21 cellular contexts compared by ENCODE assay signal in genomic region chr6:142334294-142334693, GRCh38. TPM values are rescaled to one million over a fixed set of nuclear protein-coding genes. Genes with fewer than 3 reads are reported as not detected.
A peak's percentile ranks its signal among the peaks of the same experiment; 100 is the strongest.
DNase-seq lines count a peak whose midpoint lies in the region; ATAC-seq and TF ChIP-seq lines count a peak whose summit lies in the region.
"Had no signal": no experiment of that assay in that cellular context is flagged by ENCODE, and none has a peak within 500 bp of the region (broad histone marks: within the 10 kb centered on the region; RNA-seq: fewer than 3 reads in every experiment).

No MANE protein-coding gene starts in this region.

- ATAC-seq in Right ventricle myocardium superior (ENCODE audit: poor library complexity) = peak; percentile 36
- no peak for ATAC-seq in Right ventricle myocardium inferior
- peak; percentile 73 for ATAC-seq in left colon
- ATAC-seq in upper lobe of right lung = peak; percentile 29
- no peak for ATAC-seq in GM19035 (IDR thresholded peaks at IDR 0.05; ENCODE audit: unreplicated experiment)

- H3K4me3 ChIP-seq in SK-N-SH (ENCODE audit: low read depth in 2 of 2, low read length in 1 of 2) = no peak overlapping the region
- H3K4me3 ChIP-seq in upper lobe of right lung = no peak overlapping the region
- H3K4me3 ChIP-seq: PC-9 had no signal

- H3K4me1 ChIP-seq in SK-N-SH (ENCODE audit: control insufficient read depth in 1 of 2, insufficient read depth in 2 of 2, low read depth in 1 of 2, low read length in 1 of 2) = peaks cover 0 to 4% of the 10 kb centered on the region in 2 experiments; a peak in 2 of 4 replicates
- H3K4me1 ChIP-seq in upper lobe of right lung = no peaks in the 10 kb centered on the region

- DNase-seq in Right ventricle myocardium superior = no peak
- no peak for DNase-seq in Right ventricle myocardium inferior (ENCODE audit: missing footprints)
- DNase-seq in SK-N-SH = no peak
- DNase-seq in left colon = no peak
- no peak for DNase-seq in upper lobe of right lung
- DNase-seq in caudate nucleus (lab: John Stamatoyannopoulos, UW) = no peak
- DNase-seq in NCI-H446 (lab: John Stamatoyannopoulos, UW) = no peak
- DNase-seq: 8988T, GDM1, KBM-7, NCI-H1092 treated with DMSO at 0.1 percent for 48 hours, NCI-H1436 treated with DMSO at 0.1 percent for 48 hours, NCI-H2029, NCI-H2227 treated with DMSO at 0.1 percent for 48 hours, NCI-H510A treated with DMSO at 0.1 percent for 48 hours, NCI-H748 treated with DMSO at 0.1 percent for 48 hours, PC-9, SW 1271 had no signal

- CTCF ChIA-PET in SK-N-SH (lab: Yijun Ruan, JAX) = no interaction called here

- no peak for TF ChIP-seq RAD21 in SK-N-SH (IDR thresholded peaks at IDR 0.05; ENCODE audit: low read length)

- POLR2A ChIA-PET in SK-N-SH (lab: Yijun Ruan, JAX) = no interaction called here

- H3F3A ChIP-seq in SK-N-SH (replicated peaks; ENCODE audit: insufficient read depth) = peaks cover 46% of the 10 kb centered on the region

- H3K27ac ChIP-seq in SK-N-SH (ENCODE audit: low read depth in 2 of 2, low read length in 1 of 2) (peak overlapping the region; percentile 88 to 93), upper lobe of right lung (no peak overlapping the region), caudate nucleus (ENCODE audit: low read depth, low read length) (no peak overlapping the region)
- H3K27ac ChIP-seq: C4-2B, PC-9, RWPE1 had no signal

- no peaks in the 10 kb centered on the region for H3K9me2 ChIP-seq in SK-N-SH

- H3K36me3 ChIP-seq in SK-N-SH (replicated peaks in 1 of 2; ENCODE audit: control insufficient read depth in 1 of 2, insufficient read depth in 2 of 2, low read length in 1 of 2) (no peaks in the 10 kb centered on the region), upper lobe of right lung (no peaks in the 10 kb centered on the region)

- TF ChIP-seq EP300 in SK-N-SH (IDR thresholded peaks at IDR 0.05; ENCODE audit: borderline replicate concordance in 1 of 2, low read depth in 1 of 2, low read length in 1 of 2) = no peak

- H3K4me2 ChIP-seq in SK-N-SH = no peak overlapping the region
- H3K4me2 ChIP-seq: PC-9 had no signal

- H3K27me3 ChIP-seq in SK-N-SH (ENCODE audit: insufficient read depth) (no peaks in the 10 kb centered on the region), upper lobe of right lung (no peaks in the 10 kb centered on the region)

- intact Hi-C loops in Right ventricle myocardium superior (cut with DNase I) = no loop called here
- intact Hi-C loops in Right ventricle myocardium inferior (cut with DNase I) = no loop called here
- intact Hi-C loops in left colon (cut with DNase I, micrococcal nuclease) = no loop called here
- intact Hi-C loops in upper lobe of right lung (cut with DNase I) = no loop called here

- WGBS in SK-N-SH (ENCODE audit: low lambda C conversion rate) = 25% methylated on average over 2 of the region's 2 CpGs

- H2AFZ ChIP-seq in SK-N-SH (ENCODE audit: low read depth) = peak overlapping the region; percentile 50; the same call in 1 of the 2 replicates
- H2AFZ ChIP-seq: PC-9 had no signal

- TF ChIP-seq CTCF in SK-N-SH (IDR thresholded peaks at IDR 0.05) (no peak), upper lobe of right lung (IDR thresholded peaks at IDR 0.05) (no peak)

- no peaks in the 10 kb centered on the region for H4K20me1 ChIP-seq in SK-N-SH (ENCODE audit: insufficient read depth)

- peaks cover 73% of the 10 kb centered on the region for H3K79me2 ChIP-seq in SK-N-SH (ENCODE audit: insufficient read depth)

- H3K9me3 ChIP-seq in SK-N-SH (no peaks in the 10 kb centered on the region), upper lobe of right lung (no peaks in the 10 kb centered on the region)

- peak overlapping the region; percentile 13; the same call in 1 of the 2 replicates for H3K9ac ChIP-seq in SK-N-SH

TF ChIP-seq in SK-N-SH, 30 proteins besides CTCF, POLR2A, EP300 and RAD21:
- TF ChIP-seq SMC3 (IDR thresholded peaks at IDR 0.05; ENCODE audit: low read depth, low read length) (no peak), SIN3A (IDR thresholded peaks at IDR 0.05; ENCODE audit: borderline replicate concordance, low read depth, low read length) (no peak), FOXJ3 (CRISPR knock-in tag; IDR thresholded peaks at IDR 0.05) (no peak), FOSL2 (IDR thresholded peaks at IDR 0.05; ENCODE audit: borderline replicate concordance, low read depth) (no peak), ELF1 (IDR thresholded peaks at IDR 0.05) (no peak), TCF12 (IDR thresholded peaks at IDR 0.05) (no peak), FOXM1 (IDR thresholded peaks at IDR 0.05; ENCODE audit: low read depth) (no peak), ZBTB33 (IDR thresholded peaks at IDR 0.05; ENCODE audit: borderline replicate concordance, low read depth) (no peak), NRF1 (IDR thresholded peaks at IDR 0.05; ENCODE audit: low read depth, low read length) (no peak), IRF3 (IDR thresholded peaks at IDR 0.05; ENCODE audit: low read depth, low read length) (no peak), TAF1 (IDR thresholded peaks at IDR 0.05; ENCODE audit: borderline replicate concordance, low read depth, low read length) (no peak), YY1 (IDR thresholded peaks at IDR 0.05; ENCODE audit: low read depth) (no peak), USF1 (IDR thresholded peaks at IDR 0.05; ENCODE audit: borderline replicate concordance, low read depth) (no peak), RCOR1 (IDR thresholded peaks at IDR 0.05; ENCODE audit: low read length) (no peak), JUND (IDR thresholded peaks at IDR 0.05) (no peak), NFIC (IDR thresholded peaks at IDR 0.05; ENCODE audit: borderline replicate concordance) (no peak), RFX5 (IDR thresholded peaks at IDR 0.05; ENCODE audit: low read length) (no peak)
- TF ChIP-seq, protein P1, sequence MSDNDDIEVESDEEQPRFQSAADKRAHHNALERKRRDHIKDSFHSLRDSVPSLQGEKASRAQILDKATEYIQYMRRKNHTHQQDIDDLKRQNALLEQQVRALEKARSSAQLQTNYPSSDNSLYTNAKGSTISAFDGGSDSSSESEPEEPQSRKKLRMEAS (IDR thresholded peaks at IDR 0.05; ENCODE audit: low read depth) = no peak
TF ChIP-seq in SK-N-SH: peak in this region for 0.

RNA-seq across cellular contexts. Expression of gene ADGRG6, which starts 32.5 kb away (rescaled TPM):
- total RNA-seq in Right ventricle myocardium superior (3.2 TPM), Right ventricle myocardium inferior (2.9 TPM), left colon (10 to 100 TPM; 15.1 to 22.6 TPM), upper lobe of right lung (47.6 TPM)
- 61.5 and 91.8 TPM in 2 replicates for polyA plus RNA-seq in SK-N-SH (2012; rRNA removed)
- 83.4 and 84.3 TPM in 2 replicates for polyA plus RNA-seq in SK-N-SH (2012; cell fraction: cytosol; rRNA removed)
- polyA plus RNA-seq in SK-N-SH (2012; cell fraction: nucleus; rRNA removed) = 78.5 and 178 TPM in 2 replicates

Comparison
In these comparisons a context has a peak if more than half of its experiments do, and no peak if none do; other contexts are left out.
1. ATAC-seq: peak in Right ventricle myocardium superior (single experiment), left colon (single experiment) and upper lobe of right lung (single experiment); none in Right ventricle myocardium inferior (single experiment) and GM19035 (single experiment).
2. H3K27ac ChIP-seq: peak in SK-N-SH (2 of 2); none in upper lobe of right lung (single experiment) and caudate nucleus (single experiment).